13 cellular contexts compared by ENCODE assay signal in the genomic region with DNA sequence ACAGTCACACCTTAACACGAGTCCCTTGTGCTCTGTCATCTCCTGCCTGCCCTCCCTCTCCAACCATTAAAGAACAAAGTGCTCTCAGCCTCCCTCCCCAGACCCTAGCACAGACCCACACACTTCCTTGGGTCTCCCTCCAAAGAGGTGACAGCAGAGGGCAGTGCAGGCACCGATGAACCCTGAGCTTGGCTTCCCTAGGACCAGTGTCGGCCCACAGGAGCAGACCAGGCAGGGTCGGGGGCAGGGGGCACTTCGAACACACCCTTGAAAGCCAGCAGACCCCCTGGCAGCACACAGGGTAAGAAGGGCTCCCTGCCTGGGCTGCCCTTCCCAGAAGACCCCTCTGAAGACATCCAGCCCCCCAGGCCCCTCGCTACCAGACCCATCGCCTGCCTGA. TPM values are rescaled to one million over a fixed set of nuclear protein-coding genes. Genes with fewer than 3 reads are reported as not detected.
DNase-seq lines count a peak whose midpoint lies in the region; ATAC-seq, FAIRE-seq and TF ChIP-seq lines count a peak whose summit lies in the region.
"Had no signal": no experiment of that assay in that cellular context is flagged by ENCODE, and none has a peak within 500 bp of the region (broad histone marks: within the 10 kb centered on the region; RNA-seq: fewer than 3 reads in every experiment).

No MANE protein-coding gene starts in this region.

- H3K4me2 ChIP-seq in HepG2 (ENCODE audit: low read depth, low read length): no peak overlapping the region

- no peaks in the 10 kb centered on the region for H4K20me1 ChIP-seq in HepG2 (ENCODE audit: insufficient read depth, low read length)

- 64% methylated on average over 7 of the region's 7 CpGs for WGBS in HepG2 (ENCODE audit: low lambda C conversion rate)

- DNase-seq in D341Med (ENCODE audit: low spot score) (peak; percentile 56), GM13977 (ENCODE audit: low spot score) (no peak), WTC11 (ENCODE audit: low spot score) (peak; percentile 62), HepG2 (ENCODE audit: low spot score) (peak; percentile 39), NCI-H2227 (lab: John Stamatoyannopoulos, UW; ENCODE audit: unreplicated experiment) (no peak), HK-2 (ENCODE audit: unreplicated experiment) (no peak), HTR-8/SVneo (ENCODE audit: insufficient read length, low spot score) (no peak)
- DNase-seq: effector CD4-positive, alpha-beta T cell; left colon; NCI-H1105; stimulated activated naive CD4-positive, alpha-beta T cell treated with Interleukin-2 at 50 U/mL for 16 hours had no signal

- ATAC-seq in WTC11 (peak; percentile 71), HepG2 (peak; percentile 71), GM21367 (IDR thresholded peaks at IDR 0.05; ENCODE audit: unreplicated experiment) (no peak)
- ATAC-seq: left colon had no signal

- in situ Hi-C loops in GM13977 (cut with MboI; ENCODE audit: low pct_unique_long_range_greater_than_20kb, low sequenced_read_pairs, unreplicated experiment) (no loop called here), HepG2 (cut with HindIII; ENCODE audit: extremely low pct_ligation_motif_present, low pct_unique_long_range_greater_than_20kb) (no loop called here)

- intact Hi-C loops in HepG2 (cut with micrococcal nuclease; ENCODE audit: unreplicated experiment): no loop called here

- H3K9me3 Mint-ChIP-seq in WTC11: no peaks in the 10 kb centered on the region

- H3K9ac ChIP-seq in HepG2 (ENCODE audit: insufficient read depth, low read depth, low read length): no peak overlapping the region

- peaks cover 34% of the 10 kb centered on the region for H3K79me2 ChIP-seq in HepG2 (ENCODE audit: insufficient read depth, low read length)

- TF ChIP-seq POLR2A in HepG2 (IDR thresholded peaks at IDR 0.05; ENCODE audit: insufficient read depth in 1 of 2, low read depth in 2 of 2, low read length in 2 of 2): no peak

- no peak overlapping the region for H3K4me3 ChIP-seq in HepG2 (replicated peaks in 1 of 3; ENCODE audit: insufficient read depth in 1 of 3, low read depth in 2 of 3, low read length in 3 of 3)
- H3K4me3 ChIP-seq: skin epidermis had no signal

- H3K27me3 ChIP-seq in HepG2 (ENCODE audit: control insufficient read depth in 1 of 2, insufficient read depth in 2 of 2, low read length in 2 of 2): no peaks in the 10 kb centered on the region

- H3K36me3 Mint-ChIP-seq in WTC11: peaks cover 53% of the 10 kb centered on the region

- H3K36me3 ChIP-seq in HepG2 (replicated peaks in 1 of 2; ENCODE audit: control insufficient read depth in 1 of 2, insufficient read depth in 2 of 2, low read length in 2 of 2): peaks cover 34 to 66% of the 10 kb centered on the region in 2 experiments

- TF ChIP-seq EP300 in HepG2 (IDR thresholded peaks at IDR 0.05; ENCODE audit: low read depth in 2 of 2, low read length in 2 of 2): no peak
- no peak for TF ChIP-seq EP300 in HepG2 (CRISPR knock-in tag; IDR thresholded peaks at IDR 0.05; ENCODE audit: borderline replicate concordance)

- H3K9me3 ChIP-seq in HepG2 (ENCODE audit: low read length): no peaks in the 10 kb centered on the region

- no peak overlapping the region for H2AFZ ChIP-seq in HepG2 (ENCODE audit: low read length)

- POLR2A ChIA-PET in WTC11 (lab: Charles Lee): no interaction called here
- POLR2A ChIA-PET in HepG2 (lab: Yijun Ruan, JAX): no interaction called here

- peak overlapping the region; percentile 73 for H3K27ac Mint-ChIP-seq in WTC11

- H3K27me3 Mint-ChIP-seq in WTC11 (ENCODE audit: low read depth): no peaks in the 10 kb centered on the region

- CTCF ChIA-PET in WTC11 (lab: Charles Lee) (interaction anchor here (0.6 to 1.5 kb wide), 16 partner anchors 11 to 354 kb away, joined by 3 to 11 read pairs (median 4); a partner anchor contains a TSS), HepG2 (lab: Yijun Ruan, JAX; ENCODE audit: low intra/inter-chr PET ratio, low total read pairs) (no interaction called here)

- peaks cover 34% of the 10 kb centered on the region for H3K4me1 Mint-ChIP-seq in WTC11

- H3K4me1 ChIP-seq in HepG2 (ENCODE audit: insufficient read depth, low read length): peaks cover 15% of the 10 kb centered on the region

- H3K4me3 Mint-ChIP-seq in WTC11: no peak overlapping the region

- FAIRE-seq in HepG2 (lab: Jason Lieb, UNC) (peak; percentile 46), HTR-8/SVneo (lab: Jason Lieb, UNC) (no peak)

- TF ChIP-seq RAD21 in HepG2 (CRISPR knock-in tag; IDR thresholded peaks at IDR 0.05): no peak

- TF ChIP-seq CTCF in GM13977 (IDR thresholded peaks at IDR 0.05; ENCODE audit: extremely low read depth, insufficient read depth, missing control alignments): peak; percentile 36
- no peak for TF ChIP-seq CTCF in WTC11 (IDR thresholded peaks at IDR 0.05)
- peak; percentile 72 for TF ChIP-seq CTCF in HepG2 (CRISPR knock-in tag; IDR thresholded peaks at IDR 0.05)

- BruUV-seq in HepG2 (replicated peaks; lab: Mats Ljungman, UMichigan): no TSS peak

- H3K27ac ChIP-seq in HepG2 (ENCODE audit: extremely low read length, insufficient read depth, low read length): no peak overlapping the region
- H3K27ac ChIP-seq: skin epidermis had no signal

RNA-seq across cellular contexts. Expression of a gene that starts 7.0 kb away (rescaled TPM):
- total RNA-seq in WTC11 (2021): 138 to 151 TPM (median 142 TPM) in 3 replicates
- total RNA-seq in HepG2 (2016; rRNA removed; fragmentation: Illumina TruSeq; extraction: Trizol): 124 and 127 TPM in 2 replicates
- 231 and 242 TPM in 2 replicates for total RNA-seq in HepG2 (2016; cell fraction: cytosol; rRNA removed; fragmentation: Illumina TruSeq; extraction: Trizol; ENCODE audit: low read depth)
- 113 and 125 TPM in 2 replicates for total RNA-seq in HepG2 (2016; cell fraction: insoluble cytoplasmic fraction; rRNA removed; fragmentation: Illumina TruSeq; extraction: Trizol)
- 398 and 408 TPM in 2 replicates for total RNA-seq in HepG2 (2016; cell fraction: membrane; rRNA removed; fragmentation: Illumina TruSeq; extraction: Trizol)
- 62.2 and 68.8 TPM in 2 replicates for total RNA-seq in HepG2 (2016; cell fraction: nucleus; rRNA removed; fragmentation: Illumina TruSeq; extraction: Trizol)
- 86.4 and 134 TPM in 2 replicates for polyA plus RNA-seq in HepG2 (2011; rRNA removed)
- polyA plus RNA-seq in HepG2 (2011; cell fraction: cytosol; rRNA removed): 58.8 and 85.6 TPM in 2 replicates
- polyA plus RNA-seq in HepG2 (2011; cell fraction: nucleus; rRNA removed): 20.9 and 25.6 TPM in 2 replicates
- polyA plus RNA-seq in HepG2 (2012): 65.6 and 68.7 TPM in 2 replicates
- 579 and 634 TPM in 2 replicates for polyA plus RNA-seq in HepG2 (2016; cell fraction: cytosol; fragmentation: Illumina TruSeq; extraction: Trizol; ENCODE audit: low read depth)
- 215 and 249 TPM in 2 replicates for polyA plus RNA-seq in HepG2 (2016; cell fraction: insoluble cytoplasmic fraction; fragmentation: Illumina TruSeq; extraction: Trizol; ENCODE audit: low read depth)
- polyA plus RNA-seq in HepG2 (2016; cell fraction: membrane; fragmentation: Illumina TruSeq; extraction: Trizol; ENCODE audit: low read depth): 709 and 711 TPM in 2 replicates
- polyA plus RNA-seq in HepG2 (2016; cell fraction: nucleus; fragmentation: Illumina TruSeq; extraction: Trizol; ENCODE audit: insufficient read depth, low read depth): 153 and 155 TPM in 2 replicates
- 55.7 and 80.7 TPM in 2 replicates for polyA minus RNA-seq in HepG2 (2011; rRNA and poly(A)+ RNA removed; ENCODE audit: low replicate concordance)
- 29.3 and 31.7 TPM in 2 replicates for polyA minus RNA-seq in HepG2 (2011; cell fraction: cytosol; rRNA and poly(A)+ RNA removed)
- 17.1 and 23.9 TPM in 2 replicates for polyA minus RNA-seq in HepG2 (2011; cell fraction: nucleus; rRNA and poly(A)+ RNA removed)

RNA-seq across cellular contexts. Expression of a gene that starts 31.4 kb away (rescaled TPM):
- total RNA-seq in WTC11 (2021): 14.0 to 15.7 TPM (median 14.7 TPM) in 3 replicates
- total RNA-seq in HepG2 (2016; rRNA removed; fragmentation: Illumina TruSeq; extraction: Trizol): 9.9 and 10.0 TPM in 2 replicates
- 4.3 and 4.7 TPM in 2 replicates for total RNA-seq in HepG2 (2016; cell fraction: cytosol; rRNA removed; fragmentation: Illumina TruSeq; extraction: Trizol; ENCODE audit: low read depth)
- total RNA-seq in HepG2 (2016; cell fraction: insoluble cytoplasmic fraction; rRNA removed; fragmentation: Illumina TruSeq; extraction: Trizol): 10.1 and 11.8 TPM in 2 replicates
- 7.4 and 8.2 TPM in 2 replicates for total RNA-seq in HepG2 (2016; cell fraction: membrane; rRNA removed; fragmentation: Illumina TruSeq; extraction: Trizol)
- total RNA-seq in HepG2 (2016; cell fraction: nucleus; rRNA removed; fragmentation: Illumina TruSeq; extraction: Trizol): 5.5 and 10.3 TPM in 2 replicates
- polyA plus RNA-seq in HepG2 (2011; rRNA removed): 6.6 and 7.1 TPM in 2 replicates
- polyA plus RNA-seq in HepG2 (2011; cell fraction: cytosol; rRNA removed): 8.7 and 9.8 TPM in 2 replicates
- polyA plus RNA-seq in HepG2 (2011; cell fraction: nucleus; rRNA removed): 5.2 and 6.4 TPM in 2 replicates
- polyA plus RNA-seq in HepG2 (2012): 10.0 and 10.2 TPM in 2 replicates
- polyA plus RNA-seq in HepG2 (2016; cell fraction: cytosol; fragmentation: Illumina TruSeq; extraction: Trizol; ENCODE audit: low read depth): 3.1 and 3.9 TPM in 2 replicates
- polyA plus RNA-seq in HepG2 (2016; cell fraction: insoluble cytoplasmic fraction; fragmentation: Illumina TruSeq; extraction: Trizol; ENCODE audit: low read depth): 13.9 and 14.4 TPM in 2 replicates
- polyA plus RNA-seq in HepG2 (2016; cell fraction: membrane; fragmentation: Illumina TruSeq; extraction: Trizol; ENCODE audit: low read depth): 4.7 and 4.9 TPM in 2 replicates
- polyA plus RNA-seq in HepG2 (2016; cell fraction: nucleus; fragmentation: Illumina TruSeq; extraction: Trizol; ENCODE audit: insufficient read depth, low read depth): 10.7 and 11.4 TPM in 2 replicates
- polyA minus RNA-seq in HepG2 (2011; rRNA and poly(A)+ RNA removed; ENCODE audit: low replicate concordance): 16.6 and 38.7 TPM in 2 replicates
- polyA minus RNA-seq in HepG2 (2011; cell fraction: cytosol; rRNA and poly(A)+ RNA removed): 3.7 and 7.1 TPM in 2 replicates
- polyA minus RNA-seq in HepG2 (2011; cell fraction: nucleus; rRNA and poly(A)+ RNA removed): 17.9 and 18.5 TPM in 2 replicates

RNA-seq across cellular contexts. Expression of a gene that starts 31.7 kb away (rescaled TPM):
- total RNA-seq in WTC11 (2021) (47.5 to 59.0 TPM (median 52.8 TPM) in 3 replicates), HepG2 (2016; rRNA removed; fragmentation: Illumina TruSeq; extraction: Trizol) (63.4 and 105 TPM in 2 replicates)
- total RNA-seq in HepG2 (2016; cell fraction: cytosol; rRNA removed; fragmentation: Illumina TruSeq; extraction: Trizol; ENCODE audit: low read depth): 22.5 and 26.3 TPM in 2 replicates
- total RNA-seq in HepG2 (2016; cell fraction: insoluble cytoplasmic fraction; rRNA removed; fragmentation: Illumina TruSeq; extraction: Trizol): 66.9 and 102 TPM in 2 replicates
- total RNA-seq in HepG2 (2016; cell fraction: membrane; rRNA removed; fragmentation: Illumina TruSeq; extraction: Trizol): 48.3 and 55.1 TPM in 2 replicates
- total RNA-seq in HepG2 (2016; cell fraction: nucleus; rRNA removed; fragmentation: Illumina TruSeq; extraction: Trizol): 87.6 and 95.5 TPM in 2 replicates
- polyA plus RNA-seq in HepG2 (2011; rRNA removed): 12.8 and 20.3 TPM in 2 replicates
- polyA plus RNA-seq in HepG2 (2011; cell fraction: cytosol; rRNA removed): 4.1 and 6.0 TPM in 2 replicates
- polyA plus RNA-seq in HepG2 (2011; cell fraction: nucleus; rRNA removed): 15.1 and 19.3 TPM in 2 replicates
- 10.8 and 17.4 TPM in 2 replicates for polyA plus RNA-seq in HepG2 (2012)
- polyA plus RNA-seq in HepG2 (2016; cell fraction: cytosol; fragmentation: Illumina TruSeq; extraction: Trizol; ENCODE audit: low read depth): 3.7 and 5.2 TPM in 2 replicates
- polyA plus RNA-seq in HepG2 (2016; cell fraction: insoluble cytoplasmic fraction; fragmentation: Illumina TruSeq; extraction: Trizol; ENCODE audit: low read depth): 42.2 and 54.4 TPM in 2 replicates
- polyA plus RNA-seq in HepG2 (2016; cell fraction: membrane; fragmentation: Illumina TruSeq; extraction: Trizol; ENCODE audit: low read depth): 9.7 and 16.5 TPM in 2 replicates
- polyA plus RNA-seq in HepG2 (2016; cell fraction: nucleus; fragmentation: Illumina TruSeq; extraction: Trizol; ENCODE audit: insufficient read depth, low read depth): 50.0 and 51.4 TPM in 2 replicates
- polyA minus RNA-seq in HepG2 (2011; rRNA and poly(A)+ RNA removed; ENCODE audit: low replicate concordance): 9.0 and 29.0 TPM in 2 replicates
- 28.6 and 33.4 TPM in 2 replicates for polyA minus RNA-seq in HepG2 (2011; cell fraction: cytosol; rRNA and poly(A)+ RNA removed)
- polyA minus RNA-seq in HepG2 (2011; cell fraction: nucleus; rRNA and poly(A)+ RNA removed): 80.9 and 119 TPM in 2 replicates

Comparison
In these comparisons a context has a peak if more than half of its experiments do, and no peak if none do; other contexts are left out.
1. DNase-seq: peak in D341Med (single experiment), WTC11 (single experiment) and HepG2 (single experiment); none in GM13977 (single experiment), NCI-H2227 (single experiment), HK-2 (single experiment) and HTR-8/SVneo (single experiment).